In the genomic region with DNA sequence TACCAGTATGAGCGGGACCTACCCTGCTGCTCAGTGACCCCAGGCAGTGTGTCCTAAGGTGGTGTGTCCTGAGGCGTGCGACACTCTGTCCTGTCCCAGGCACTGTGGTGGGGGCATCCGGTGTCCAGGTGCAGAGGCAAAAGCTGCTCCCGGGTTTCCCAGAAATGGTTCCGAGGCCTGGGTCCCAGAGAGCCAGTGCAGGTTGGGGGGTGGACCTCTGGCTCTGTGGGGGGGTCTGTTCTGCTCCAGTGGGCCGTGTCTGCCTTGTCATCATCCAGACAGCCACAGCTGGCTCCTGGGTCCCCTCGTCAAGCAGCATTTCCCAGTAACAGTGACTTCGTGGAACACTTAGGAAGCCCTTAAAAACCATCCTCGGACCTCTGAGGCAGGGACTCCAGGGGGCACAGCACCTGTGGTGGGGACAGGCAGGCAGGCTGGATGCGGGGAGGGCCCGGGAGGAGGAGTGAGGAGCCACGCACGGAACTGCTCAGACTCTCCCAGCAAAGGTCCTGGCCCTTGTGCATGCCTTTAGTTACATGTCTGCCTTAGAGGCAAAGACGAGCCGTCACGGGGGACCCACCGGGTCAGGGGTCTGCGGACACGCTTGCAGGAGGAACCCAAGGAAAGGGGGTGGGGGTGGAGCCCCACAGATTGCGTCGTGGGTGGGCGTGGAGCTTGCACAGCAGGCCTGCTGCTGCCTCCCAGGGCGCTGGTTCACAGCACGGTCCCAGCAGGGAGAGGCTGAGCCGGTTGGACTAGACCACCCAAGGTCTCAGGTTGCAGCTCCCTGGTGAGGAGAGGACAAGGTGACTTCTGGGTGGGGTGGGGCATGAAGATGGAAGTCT, we compare ENCODE assay signal across 14 cellular contexts. TPM values are rescaled to one million over a fixed set of nuclear protein-coding genes. Genes with fewer than 3 reads are reported as not detected.
DNase-seq lines count a peak whose midpoint lies in the region; ATAC-seq, FAIRE-seq and TF ChIP-seq lines count a peak whose summit lies in the region.
"Had no signal": no experiment of that assay in that cellular context is flagged by ENCODE, and none has a peak within 500 bp of the region (broad histone marks: within the 10 kb centered on the region; RNA-seq: fewer than 3 reads in every experiment).

No MANE protein-coding gene starts in this region.

- peaks cover 15 to 50% of the 10 kb centered on the region in 2 donors for H3K36me3 Mint-ChIP-seq in CD14-positive monocyte
- peaks cover 15% of the 10 kb centered on the region for H3K36me3 Mint-ChIP-seq in central memory CD8-positive, alpha-beta T cell (ENCODE audit: insufficient read depth)
- H3K36me3 Mint-ChIP-seq: activated naive CD8-positive, alpha-beta T cell had no signal

- WGBS in prostate gland, result 34% methylated on average over 17 of the region's 26 CpGs

- ATAC-seq in central memory CD8-positive, alpha-beta T cell (replicated peaks; ENCODE audit: extremely low read depth, poor library complexity, severe bottlenecking), result no peak

- peak overlapping the region in 4 of 7 donors; percentile 18 to 70 (median 44) for H3K27ac Mint-ChIP-seq in CD14-positive monocyte
- peak overlapping the region; percentile 44 for H3K27ac Mint-ChIP-seq in central memory CD8-positive, alpha-beta T cell (ENCODE audit: low read depth)
- H3K27ac Mint-ChIP-seq: activated naive CD8-positive, alpha-beta T cell had no signal

- TF ChIP-seq CTCF in CD14-positive monocyte (IDR thresholded peaks at IDR 0.05), result no peak
- no peak for TF ChIP-seq CTCF in prostate gland (IDR thresholded peaks at IDR 0.05)

- no peak for FAIRE-seq in GM12891 (lab: Jason Lieb, UNC)

- H3K27ac ChIP-seq in prostate gland, result peak overlapping the region in 1 of 2 donors; percentile 33

- H3K9me3 Mint-ChIP-seq in CD14-positive monocyte, result no peaks in the 10 kb centered on the region
- no peaks in the 10 kb centered on the region for H3K9me3 Mint-ChIP-seq in central memory CD8-positive, alpha-beta T cell

- no peaks in the 10 kb centered on the region for H3K27me3 Mint-ChIP-seq in CD14-positive monocyte (ENCODE audit: low read depth in 3 of 3)
- no peaks in the 10 kb centered on the region for H3K27me3 Mint-ChIP-seq in central memory CD8-positive, alpha-beta T cell
- H3K27me3 Mint-ChIP-seq: activated naive CD8-positive, alpha-beta T cell had no signal

- DNase-seq in CD14-positive monocyte (ENCODE audit: low spot score) (no peak), GM12891 (ENCODE audit: insufficient read length, low spot score) (no peak), prostate gland (ENCODE audit: low spot score) (no peak), NCI-H1694 (lab: John Stamatoyannopoulos, UW) (no peak), NCI-H2227 treated with DMSO at 0.1 percent for 48 hours (lab: John Stamatoyannopoulos, UW) (no peak), foreskin melanocyte (no peak), NCI-H2107 (lab: John Stamatoyannopoulos, UW) (no peak)
- DNase-seq in central memory CD8-positive, alpha-beta T cell (ENCODE audit: low spot score in 2 of 2), result no peak
- DNase-seq: activated CD4-positive, alpha-beta T cell treated with anti-CD3 and anti-CD28 coated beads, Interleukin-2, amount 50 U/mL, for 1 hour; hypothalamus; KG1; SHP77; stimulated activated CD4-positive, alpha-beta T cell treated with anti-CD3 and anti-CD28 coated beads, Interleukin-2, amount 100 ng/mL, for 24 hours had no signal

- intact Hi-C loops in CD14-positive monocyte (cut with micrococcal nuclease), result loop anchor here (10.0 kb wide), 2 partner anchors 60 to 200 kb away; a partner anchor contains a TSS
- intact Hi-C loops in prostate gland (cut with DNase I), result loop anchor here (10.0 kb wide), 1 partner anchor 60 kb away; no protein-coding TSS in a partner anchor

- no peaks in the 10 kb centered on the region for H3K27me3 ChIP-seq in prostate gland (replicated peaks; ENCODE audit: insufficient read depth)

- H3K9me3 ChIP-seq in prostate gland, result no peaks in the 10 kb centered on the region

- H3K4me3 Mint-ChIP-seq in CD14-positive monocyte, result no peak overlapping the region
- H3K4me3 Mint-ChIP-seq in central memory CD8-positive, alpha-beta T cell, result no peak overlapping the region
- H3K4me3 Mint-ChIP-seq: activated naive CD8-positive, alpha-beta T cell had no signal

- peaks cover 37% of the 10 kb centered on the region for H3K4me1 ChIP-seq in prostate gland (replicated peaks)

- H3K36me3 ChIP-seq in prostate gland, result no peaks in the 10 kb centered on the region

- TF ChIP-seq POLR2A in GM12891 (IDR thresholded peaks at IDR 0.05; ENCODE audit: low read depth, low read length) (no peak), prostate gland (IDR thresholded peaks at IDR 0.05) (peak; percentile 13)

- H3K4me3 ChIP-seq in prostate gland, result no peak overlapping the region

- peaks cover 64% of the 10 kb centered on the region for H3K4me1 Mint-ChIP-seq in CD14-positive monocyte
- peaks cover 38% of the 10 kb centered on the region for H3K4me1 Mint-ChIP-seq in central memory CD8-positive, alpha-beta T cell

TF ChIP-seq in GM12891, 5 proteins besides CTCF, POLR2A, EP300 and RAD21:
- TF ChIP-seq PAX5 (IDR thresholded peaks at IDR 0.05; ENCODE audit: insufficient read depth, low read length, severe bottlenecking) (peak; percentile 36), POU2F2 (IDR thresholded peaks at IDR 0.05; ENCODE audit: low read depth, low read length) (no peak)
TF ChIP-seq in GM12891: peak in this region for 1.

RNA-seq across cellular contexts. Expression of a gene that starts 5.6 kb away (rescaled TPM):
- polyA plus RNA-seq in CD14-positive monocyte, result 10 to 100 TPM; 26.3 to 35.3 TPM
- polyA plus RNA-seq in GM12891 (2012; ENCODE audit: low read depth, missing spikeins), result 92.3 TPM
- 10 to 100 TPM in 1 of 2 donors, 1 to 10 TPM in 1; 5.0 to 69.2 TPM for total RNA-seq in prostate gland

RNA-seq across cellular contexts. Expression of a gene that starts 21.8 kb away (rescaled TPM):
- polyA plus RNA-seq in CD14-positive monocyte, result 10 to 100 TPM; 17.1 to 20.1 TPM
- polyA plus RNA-seq in GM12891 (2012; ENCODE audit: low read depth, missing spikeins), result 62.4 TPM
- 10 to 100 TPM; 57.6 to 62.8 TPM for total RNA-seq in prostate gland

RNA-seq across cellular contexts. Expression of a gene that starts 39.1 kb away (rescaled TPM):
- polyA plus RNA-seq in CD14-positive monocyte, result 10 to 100 TPM; 47.0 to 60.9 TPM
- polyA plus RNA-seq in GM12891 (2012; ENCODE audit: low read depth, missing spikeins), result 60.6 TPM
- 100 to 1,000 TPM in 1 of 2 donors, 10 to 100 TPM in 1; 80.3 to 155 TPM for total RNA-seq in prostate gland
